2 cellular contexts compared by ENCODE assay signal in genomic region chr2:109103286-109103685, GRCh38.
TF ChIP-seq lines count a peak whose summit lies in the region.

No MANE protein-coding gene starts in this region.

TF ChIP-seq in GM23338, 12 proteins besides CTCF, POLR2A, EP300 and RAD21:
- no peak for TF ChIP-seq ETS1 (IDR thresholded peaks at IDR 0.05)
- no peak for TF ChIP-seq EZH2 (IDR thresholded peaks at IDR 0.05; ENCODE audit: low read depth, unreplicated experiment)
- TF ChIP-seq EZH2phosphoT487 (IDR thresholded peaks at IDR 0.05; ENCODE audit: unreplicated experiment): no peak
- TF ChIP-seq POLR2AphosphoS5 (IDR thresholded peaks at IDR 0.05; ENCODE audit: low read depth): no peak
- TF ChIP-seq STAT1 (IDR thresholded peaks at IDR 0.05; ENCODE audit: unreplicated experiment): no peak
- no peak for TF ChIP-seq NANOG (IDR thresholded peaks at IDR 0.05; ENCODE audit: borderline replicate concordance)
- no peak for TF ChIP-seq CREB1 (CRISPR knock-in tag; IDR thresholded peaks at IDR 0.05; ENCODE audit: low read depth)

TF ChIP-seq in GM12891, 5 proteins besides CTCF, POLR2A, EP300 and RAD21:
- TF ChIP-seq POU2F2 (IDR thresholded peaks at IDR 0.05; ENCODE audit: low read depth, low read length): no peak
- TF ChIP-seq TAF1 (IDR thresholded peaks at IDR 0.05; ENCODE audit: low read depth, low read length): no peak
- no peak for TF ChIP-seq SPI1 (IDR thresholded peaks at IDR 0.05; ENCODE audit: low read depth, low read length)
- TF ChIP-seq PAX5 (IDR thresholded peaks at IDR 0.05; ENCODE audit: insufficient read depth, low read length, severe bottlenecking): no peak
- no peak for TF ChIP-seq POLR2AphosphoS5 (IDR thresholded peaks at IDR 0.05; ENCODE audit: low read depth, low read length)
TF ChIP-seq in GM12891: peak in this region for 0.
